ENCODE assay signal across 1 cellular context in the genomic region with DNA sequence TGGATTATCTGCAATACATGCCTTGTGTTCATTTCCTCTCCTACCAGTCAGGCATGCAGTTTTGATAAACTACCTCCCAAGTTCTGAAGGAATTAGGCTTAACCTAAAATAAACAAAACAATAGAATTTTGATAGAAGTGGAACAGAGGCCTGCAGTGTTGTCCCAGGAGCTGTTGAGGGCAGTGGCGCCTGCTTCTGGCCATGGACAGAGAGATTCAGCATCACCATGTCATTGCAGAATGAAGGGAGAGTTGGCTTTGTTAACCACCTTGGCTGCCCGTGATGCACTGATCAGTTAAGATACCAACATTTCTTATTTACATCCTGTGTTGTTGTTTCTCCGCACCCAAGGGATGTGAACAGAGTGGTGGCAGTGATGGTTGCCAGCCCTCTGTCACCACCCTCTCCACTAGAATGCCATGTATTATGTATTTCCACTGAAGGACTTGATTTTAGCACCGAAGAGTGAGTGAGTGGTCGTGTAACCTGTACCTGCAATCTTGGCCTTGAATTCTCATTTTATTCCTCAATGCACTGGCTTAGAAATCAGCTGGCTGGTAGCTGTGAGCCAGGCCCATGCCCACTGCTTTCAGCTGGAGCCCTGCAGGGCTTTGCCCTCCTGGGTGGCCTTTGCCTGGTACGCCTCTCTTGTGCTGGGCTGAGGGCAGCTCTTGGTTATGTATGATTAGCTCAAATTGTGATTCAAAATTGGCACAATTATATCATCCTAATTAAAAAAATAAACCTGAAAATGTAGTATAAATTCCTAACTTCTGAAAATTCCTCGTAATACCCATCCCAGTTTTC.
TF ChIP-seq lines count a peak whose summit lies in the region.

No MANE protein-coding gene starts in this region.

TF ChIP-seq in HepG2, 621 proteins besides CTCF, POLR2A, EP300 and RAD21 (continues in another document):
- TF ChIP-seq, protein P1, sequence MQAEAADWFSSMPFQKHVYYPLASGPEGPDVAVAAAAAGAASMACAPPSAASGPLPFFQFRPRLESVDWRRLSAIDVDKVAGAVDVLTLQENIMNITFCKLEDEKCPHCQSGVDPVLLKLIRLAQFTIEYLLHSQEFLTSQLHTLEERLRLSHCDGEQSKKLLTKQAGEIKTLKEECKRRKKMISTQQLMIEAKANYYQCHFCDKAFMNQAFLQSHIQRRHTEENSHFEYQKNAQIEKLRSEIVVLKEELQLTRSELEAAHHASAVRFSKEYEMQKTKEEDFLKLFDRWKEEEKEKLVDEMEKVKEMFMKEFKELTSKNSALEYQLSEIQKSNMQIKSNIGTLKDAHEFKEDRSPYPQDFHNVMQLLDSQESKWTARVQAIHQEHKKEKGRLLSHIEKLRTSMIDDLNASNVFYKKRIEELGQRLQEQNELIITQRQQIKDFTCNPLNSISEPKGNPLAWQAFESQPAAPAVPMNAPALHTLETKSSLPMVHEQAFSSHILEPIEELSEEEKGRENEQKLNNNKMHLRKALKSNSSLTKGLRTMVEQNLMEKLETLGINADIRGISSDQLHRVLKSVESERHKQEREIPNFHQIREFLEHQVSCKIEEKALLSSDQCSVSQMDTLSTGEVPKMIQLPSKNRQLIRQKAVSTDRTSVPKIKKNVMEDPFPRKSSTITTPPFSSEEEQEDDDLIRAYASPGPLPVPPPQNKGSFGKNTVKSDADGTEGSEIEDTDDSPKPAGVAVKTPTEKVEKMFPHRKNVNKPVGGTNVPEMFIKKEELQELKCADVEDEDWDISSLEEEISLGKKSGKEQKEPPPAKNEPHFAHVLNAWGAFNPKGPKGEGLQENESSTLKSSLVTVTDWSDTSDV (CRISPR knock-in tag; IDR thresholded peaks at IDR 0.05), result no peak
- no peak for TF ChIP-seq DMAP1 (CRISPR knock-in tag; IDR thresholded peaks at IDR 0.05)
- TF ChIP-seq ZNF451 (CRISPR knock-in tag; IDR thresholded peaks at IDR 0.05), result no peak
- no peak for TF ChIP-seq ZNF577 (CRISPR knock-in tag; IDR thresholded peaks at IDR 0.05; ENCODE audit: borderline replicate concordance, low read depth)
- no peak for TF ChIP-seq ZNF724P (CRISPR knock-in tag; IDR thresholded peaks at IDR 0.05; ENCODE audit: borderline replicate concordance)
- TF ChIP-seq ZNF225 (CRISPR knock-in tag; IDR thresholded peaks at IDR 0.05), result no peak
- TF ChIP-seq SP1 (IDR thresholded peaks at IDR 0.05), result no peak
- TF ChIP-seq SP1 (CRISPR knock-in tag; IDR thresholded peaks at IDR 0.05), result peak; percentile 31; the same call in 1 of the 2 replicates
- TF ChIP-seq, protein P2, sequence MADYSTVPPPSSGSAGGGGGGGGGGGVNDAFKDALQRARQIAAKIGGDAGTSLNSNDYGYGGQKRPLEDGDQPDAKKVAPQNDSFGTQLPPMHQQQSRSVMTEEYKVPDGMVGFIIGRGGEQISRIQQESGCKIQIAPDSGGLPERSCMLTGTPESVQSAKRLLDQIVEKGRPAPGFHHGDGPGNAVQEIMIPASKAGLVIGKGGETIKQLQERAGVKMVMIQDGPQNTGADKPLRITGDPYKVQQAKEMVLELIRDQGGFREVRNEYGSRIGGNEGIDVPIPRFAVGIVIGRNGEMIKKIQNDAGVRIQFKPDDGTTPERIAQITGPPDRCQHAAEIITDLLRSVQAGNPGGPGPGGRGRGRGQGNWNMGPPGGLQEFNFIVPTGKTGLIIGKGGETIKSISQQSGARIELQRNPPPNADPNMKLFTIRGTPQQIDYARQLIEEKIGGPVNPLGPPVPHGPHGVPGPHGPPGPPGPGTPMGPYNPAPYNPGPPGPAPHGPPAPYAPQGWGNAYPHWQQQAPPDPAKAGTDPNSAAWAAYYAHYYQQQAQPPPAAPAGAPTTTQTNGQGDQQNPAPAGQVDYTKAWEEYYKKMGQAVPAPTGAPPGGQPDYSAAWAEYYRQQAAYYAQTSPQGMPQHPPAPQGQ (CRISPR knock-in tag; IDR thresholded peaks at IDR 0.05; ENCODE audit: borderline replicate concordance), result no peak
- 0 out of 2 replicates have a peak, but pooled peaks have one; percentile 29 for TF ChIP-seq ZMYM3 (CRISPR knock-in tag; IDR thresholded peaks at IDR 0.05)
- no peak for TF ChIP-seq GABPB1 (CRISPR knock-in tag; IDR thresholded peaks at IDR 0.05)
- no peak for TF ChIP-seq FOXA1 (IDR thresholded peaks at IDR 0.05)
- TF ChIP-seq FOXA1 (CRISPR knock-in tag; IDR thresholded peaks at IDR 0.05), result 0 out of 2 replicates have a peak, but pooled peaks have one; percentile 11
- TF ChIP-seq KAT2B (IDR thresholded peaks at IDR 0.05; ENCODE audit: borderline replicate concordance, low read depth, low read length), result no peak
- TF ChIP-seq SOX13 (IDR thresholded peaks at IDR 0.05), result no peak
- TF ChIP-seq SOX13 (CRISPR knock-in tag; conservative IDR thresholded peaks at IDR 0.05 in 1 of 2, IDR thresholded peaks at IDR 0.05 in 1 of 2), result no peak
- TF ChIP-seq DNMT1 (CRISPR knock-in tag; IDR thresholded peaks at IDR 0.05), result no peak
- no peak for TF ChIP-seq GATA4 (IDR thresholded peaks at IDR 0.05; ENCODE audit: borderline replicate concordance, low read depth)
- TF ChIP-seq NR2C2 (CRISPR knock-in tag; IDR thresholded peaks at IDR 0.05; ENCODE audit: borderline replicate concordance), result no peak
- TF ChIP-seq ZNF781 (CRISPR knock-in tag; IDR thresholded peaks at IDR 0.05; ENCODE audit: borderline replicate concordance, not compliant biosample characterization), result no peak
- no peak for TF ChIP-seq ATF7 (IDR thresholded peaks at IDR 0.05)
- no peak for TF ChIP-seq ATF7 (CRISPR knock-in tag; IDR thresholded peaks at IDR 0.05)
- peak; percentile 32 for TF ChIP-seq HNF4A (CRISPR knock-in tag; IDR thresholded peaks at IDR 0.05)
- TF ChIP-seq ZNF354B (CRISPR knock-in tag; IDR thresholded peaks at IDR 0.05), result no peak
- 0 out of 2 replicates have a peak, but pooled peaks have one; percentile 35 for TF ChIP-seq ZSCAN9 (CRISPR knock-in tag; IDR thresholded peaks at IDR 0.05; ENCODE audit: borderline replicate concordance)
- peak; percentile 69 for TF ChIP-seq STAG1 (CRISPR knock-in tag; IDR thresholded peaks at IDR 0.05)
- TF ChIP-seq ZNF788 (CRISPR knock-in tag; IDR thresholded peaks at IDR 0.05; ENCODE audit: borderline replicate concordance), result 0 out of 2 replicates have a peak, but pooled peaks have one; percentile 30
- TF ChIP-seq POGZ (CRISPR knock-in tag; IDR thresholded peaks at IDR 0.05), result no peak
- no peak for TF ChIP-seq ZNF792 (CRISPR knock-in tag; IDR thresholded peaks at IDR 0.05)
- peak; percentile 46; the same call in 1 of the 2 replicates for TF ChIP-seq IRF2 (CRISPR knock-in tag; IDR thresholded peaks at IDR 0.05)
- TF ChIP-seq PAWR (CRISPR knock-in tag; IDR thresholded peaks at IDR 0.05; ENCODE audit: borderline replicate concordance), result no peak
- TF ChIP-seq, protein P3, sequence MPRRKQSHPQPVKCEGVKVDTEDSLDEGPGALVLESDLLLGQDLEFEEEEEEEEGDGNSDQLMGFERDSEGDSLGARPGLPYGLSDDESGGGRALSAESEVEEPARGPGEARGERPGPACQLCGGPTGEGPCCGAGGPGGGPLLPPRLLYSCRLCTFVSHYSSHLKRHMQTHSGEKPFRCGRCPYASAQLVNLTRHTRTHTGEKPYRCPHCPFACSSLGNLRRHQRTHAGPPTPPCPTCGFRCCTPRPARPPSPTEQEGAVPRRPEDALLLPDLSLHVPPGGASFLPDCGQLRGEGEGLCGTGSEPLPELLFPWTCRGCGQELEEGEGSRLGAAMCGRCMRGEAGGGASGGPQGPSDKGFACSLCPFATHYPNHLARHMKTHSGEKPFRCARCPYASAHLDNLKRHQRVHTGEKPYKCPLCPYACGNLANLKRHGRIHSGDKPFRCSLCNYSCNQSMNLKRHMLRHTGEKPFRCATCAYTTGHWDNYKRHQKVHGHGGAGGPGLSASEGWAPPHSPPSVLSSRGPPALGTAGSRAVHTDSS (CRISPR knock-in tag; conservative IDR thresholded peaks at IDR 0.05), result no peak
- no peak for TF ChIP-seq PLRG1 (conservative IDR thresholded peaks at IDR 0.05)
- TF ChIP-seq, protein P4, sequence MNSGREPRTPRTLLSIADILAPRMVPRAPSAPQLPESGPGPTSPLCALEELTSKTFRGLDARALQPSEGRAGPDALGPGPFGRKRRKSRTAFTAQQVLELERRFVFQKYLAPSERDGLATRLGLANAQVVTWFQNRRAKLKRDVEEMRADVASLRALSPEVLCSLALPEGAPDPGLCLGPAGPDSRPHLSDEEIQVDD (CRISPR knock-in tag; IDR thresholded peaks at IDR 0.05; ENCODE audit: borderline replicate concordance), result no peak
- TF ChIP-seq ASH2L (IDR thresholded peaks at IDR 0.05; ENCODE audit: insufficient read length, low read depth, low read length), result no peak
- no peak for TF ChIP-seq JUND (CRISPR knock-in tag; IDR thresholded peaks at IDR 0.05)
- no peak for TF ChIP-seq SSRP1 (CRISPR knock-in tag; IDR thresholded peaks at IDR 0.05)
- 0 out of 2 replicates have a peak, but pooled peaks have one; percentile 9 for TF ChIP-seq ZNF331 (CRISPR knock-in tag; IDR thresholded peaks at IDR 0.05)
- peak; percentile 41; the same call in 1 of the 2 replicates for TF ChIP-seq TBX2 (CRISPR knock-in tag; IDR thresholded peaks at IDR 0.05; ENCODE audit: borderline replicate concordance)
- no peak for TF ChIP-seq ZBTB7B (CRISPR knock-in tag; IDR thresholded peaks at IDR 0.05)
- TF ChIP-seq, protein P5, sequence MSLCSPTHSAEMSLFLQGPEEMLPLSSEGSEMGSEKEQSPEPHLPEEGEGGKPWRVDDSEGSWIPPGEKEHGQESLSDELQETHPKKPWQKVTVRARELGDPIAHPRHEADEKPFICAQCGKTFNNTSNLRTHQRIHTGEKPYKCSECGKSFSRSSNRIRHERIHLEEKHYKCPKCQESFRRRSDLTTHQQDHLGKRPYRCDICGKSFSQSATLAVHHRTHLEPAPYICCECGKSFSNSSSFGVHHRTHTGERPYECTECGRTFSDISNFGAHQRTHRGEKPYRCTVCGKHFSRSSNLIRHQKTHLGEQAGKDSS (CRISPR knock-in tag; IDR thresholded peaks at IDR 0.05; ENCODE audit: borderline replicate concordance, low read depth), result no peak
- TF ChIP-seq HOXA3 (CRISPR knock-in tag; IDR thresholded peaks at IDR 0.05), result no peak
- TF ChIP-seq KLF15 (CRISPR knock-in tag; IDR thresholded peaks at IDR 0.05; ENCODE audit: borderline replicate concordance), result no peak
- no peak for TF ChIP-seq CEBPB (IDR thresholded peaks at IDR 0.05; ENCODE audit: borderline replicate concordance, low read depth, low read length)
- 0 out of 2 replicates have a peak, but pooled peaks have one; percentile 34 for TF ChIP-seq FOXK1 (CRISPR knock-in tag; IDR thresholded peaks at IDR 0.05; ENCODE audit: borderline replicate concordance, low read depth)
- TF ChIP-seq, protein P6, sequence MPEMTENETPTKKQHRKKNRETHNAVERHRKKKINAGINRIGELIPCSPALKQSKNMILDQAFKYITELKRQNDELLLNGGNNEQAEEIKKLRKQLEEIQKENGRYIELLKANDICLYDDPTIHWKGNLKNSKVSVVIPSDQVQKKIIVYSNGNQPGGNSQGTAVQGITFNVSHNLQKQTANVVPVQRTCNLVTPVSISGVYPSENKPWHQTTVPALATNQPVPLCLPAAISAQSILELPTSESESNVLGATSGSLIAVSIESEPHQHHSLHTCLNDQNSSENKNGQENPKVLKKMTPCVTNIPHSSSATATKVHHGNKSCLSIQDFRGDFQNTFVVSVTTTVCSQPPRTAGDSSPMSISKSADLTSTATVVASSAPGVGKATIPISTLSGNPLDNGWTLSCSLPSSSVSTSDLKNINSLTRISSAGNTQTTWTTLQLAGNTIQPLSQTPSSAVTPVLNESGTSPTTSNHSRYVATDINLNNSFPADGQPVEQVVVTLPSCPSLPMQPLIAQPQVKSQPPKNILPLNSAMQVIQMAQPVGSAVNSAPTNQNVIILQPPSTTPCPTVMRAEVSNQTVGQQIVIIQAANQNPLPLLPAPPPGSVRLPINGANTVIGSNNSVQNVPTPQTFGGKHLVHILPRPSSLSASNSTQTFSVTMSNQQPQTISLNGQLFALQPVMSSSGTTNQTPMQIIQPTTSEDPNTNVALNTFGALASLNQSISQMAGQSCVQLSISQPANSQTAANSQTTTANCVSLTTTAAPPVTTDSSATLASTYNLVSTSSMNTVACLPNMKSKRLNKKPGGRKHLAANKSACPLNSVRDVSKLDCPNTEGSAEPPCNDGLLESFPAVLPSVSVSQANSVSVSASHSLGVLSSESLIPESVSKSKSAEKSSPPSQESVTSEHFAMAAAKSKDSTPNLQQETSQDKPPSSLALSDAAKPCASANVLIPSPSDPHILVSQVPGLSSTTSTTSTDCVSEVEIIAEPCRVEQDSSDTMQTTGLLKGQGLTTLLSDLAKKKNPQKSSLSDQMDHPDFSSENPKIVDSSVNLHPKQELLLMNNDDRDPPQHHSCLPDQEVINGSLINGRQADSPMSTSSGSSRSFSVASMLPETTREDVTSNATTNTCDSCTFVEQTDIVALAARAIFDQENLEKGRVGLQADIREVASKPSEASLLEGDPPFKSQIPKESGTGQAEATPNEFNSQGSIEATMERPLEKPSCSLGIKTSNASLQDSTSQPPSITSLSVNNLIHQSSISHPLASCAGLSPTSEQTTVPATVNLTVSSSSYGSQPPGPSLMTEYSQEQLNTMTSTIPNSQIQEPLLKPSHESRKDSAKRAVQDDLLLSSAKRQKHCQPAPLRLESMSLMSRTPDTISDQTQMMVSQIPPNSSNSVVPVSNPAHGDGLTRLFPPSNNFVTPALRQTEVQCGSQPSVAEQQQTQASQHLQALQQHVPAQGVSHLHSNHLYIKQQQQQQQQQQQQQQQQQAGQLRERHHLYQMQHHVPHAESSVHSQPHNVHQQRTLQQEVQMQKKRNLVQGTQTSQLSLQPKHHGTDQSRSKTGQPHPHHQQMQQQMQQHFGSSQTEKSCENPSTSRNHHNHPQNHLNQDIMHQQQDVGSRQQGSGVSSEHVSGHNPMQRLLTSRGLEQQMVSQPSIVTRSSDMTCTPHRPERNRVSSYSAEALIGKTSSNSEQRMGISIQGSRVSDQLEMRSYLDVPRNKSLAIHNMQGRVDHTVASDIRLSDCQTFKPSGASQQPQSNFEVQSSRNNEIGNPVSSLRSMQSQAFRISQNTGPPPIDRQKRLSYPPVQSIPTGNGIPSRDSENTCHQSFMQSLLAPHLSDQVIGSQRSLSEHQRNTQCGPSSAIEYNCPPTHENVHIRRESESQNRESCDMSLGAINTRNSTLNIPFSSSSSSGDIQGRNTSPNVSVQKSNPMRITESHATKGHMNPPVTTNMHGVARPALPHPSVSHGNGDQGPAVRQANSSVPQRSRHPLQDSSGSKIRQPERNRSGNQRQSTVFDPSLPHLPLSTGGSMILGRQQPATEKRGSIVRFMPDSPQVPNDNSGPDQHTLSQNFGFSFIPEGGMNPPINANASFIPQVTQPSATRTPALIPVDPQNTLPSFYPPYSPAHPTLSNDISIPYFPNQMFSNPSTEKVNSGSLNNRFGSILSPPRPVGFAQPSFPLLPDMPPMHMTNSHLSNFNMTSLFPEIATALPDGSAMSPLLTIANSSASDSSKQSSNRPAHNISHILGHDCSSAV (CRISPR knock-in tag; IDR thresholded peaks at IDR 0.05; ENCODE audit: borderline replicate concordance), result no peak
- TF ChIP-seq SMC3 (IDR thresholded peaks at IDR 0.05; ENCODE audit: low read length), result peak; percentile 40; the same call in 1 of the 2 replicates
- no peak for TF ChIP-seq SRY (CRISPR knock-in tag; IDR thresholded peaks at IDR 0.05)
- TF ChIP-seq ONECUT2 (CRISPR knock-in tag; IDR thresholded peaks at IDR 0.05), result no peak
